In genomic region chr11:1928038-1928890, GRCh38 we compare ENCODE assay signal across 20 cellular contexts. TPM values are rescaled to one million over a fixed set of nuclear protein-coding genes. Genes with fewer than 3 reads are reported as not detected.
A peak's percentile ranks its signal among the peaks of the same experiment; 100 is the strongest.
DNase-seq lines count a peak whose midpoint lies in the region; ATAC-seq, FAIRE-seq and TF ChIP-seq lines count a peak whose summit lies in the region.
"Had no signal": no experiment of that assay in that cellular context is flagged by ENCODE, and none has a peak within 500 bp of the region (broad histone marks: within the 10 kb centered on the region; RNA-seq: fewer than 3 reads in every experiment).

No MANE protein-coding gene starts in this region.

- no peak for TF ChIP-seq CTCF in psoas muscle (IDR thresholded peaks at IDR 0.05)

- FAIRE-seq in urothelium cell line (lab: Jason Lieb, UNC), result no peak

- DNase-seq in ELF-1 (ENCODE audit: low read depth, low spot score), result peak; percentile 53
- DNase-seq in SJSA1 (ENCODE audit: low read depth in 1 of 2, low spot score in 2 of 2), result peak; percentile 12 to 46
- DNase-seq in iPS-NIHi11 (ENCODE audit: low spot score), result peak; percentile 12
- DNase-seq in psoas muscle, result peak in 1 of 2 donors; percentile 69
- DNase-seq in HAP-1 (ENCODE audit: low spot score in 2 of 2), result no peak
- no peak for DNase-seq in urothelium cell line (ENCODE audit: low spot score)
- DNase-seq in anterior cingulate cortex (lab: John Stamatoyannopoulos, UW), result no peak
- DNase-seq: activated gamma-delta T cell treated with Interleukin-2 at 50 U/mL for 16 hours; cerebellar nuclear complex; EL; endodermal cell; naive B cell; NCI-H1694; SIG-M5; stimulated activated naive CD8-positive, alpha-beta T cell treated with anti-CD3 and anti-CD28 coated beads, Interleukin-15, amount 100 ng/mL, for 72 hours had no signal

- intact Hi-C loops in psoas muscle (cut with DNase I), result no loop called here

- H3K4me1 ChIP-seq in SJSA1 (replicated peaks) (peaks cover 47% of the 10 kb centered on the region), psoas muscle (peaks cover 50% of the 10 kb centered on the region), HAP-1 (no peaks in the 10 kb centered on the region)

- ATAC-seq in psoas muscle (peak; percentile 10 to 32 (median 20)), HG03039 (IDR thresholded peaks at IDR 0.05; ENCODE audit: unreplicated experiment) (no peak)
- ATAC-seq: stimulated activated naive CD8-positive, alpha-beta T cell treated with anti-CD3 and anti-CD28 coated beads, Interleukin-15, amount 100 ng/mL, for 72 hours had no signal

- in situ Hi-C loops in HAP-1 (cut with MboI; ENCODE audit: low sequenced_read_pairs), result no loop called here

- H3K27ac ChIP-seq in SJSA1 (peak overlapping the region; percentile 61), psoas muscle (peak overlapping the region; percentile 53)

- H3K36me3 ChIP-seq in SJSA1 (no peaks in the 10 kb centered on the region), psoas muscle (ENCODE audit: insufficient read depth in 1 of 2, low read depth in 1 of 2) (peaks cover 0 to 81% of the 10 kb centered on the region in 2 donors), HAP-1 (replicated peaks) (no peaks in the 10 kb centered on the region)

- H3K9me3 ChIP-seq in SJSA1 (replicated peaks) (no peaks in the 10 kb centered on the region), psoas muscle (no peaks in the 10 kb centered on the region), HAP-1 (no peaks in the 10 kb centered on the region)

- H3K27me3 ChIP-seq in SJSA1 (replicated peaks), result no peaks in the 10 kb centered on the region
- H3K27me3 ChIP-seq in psoas muscle (ENCODE audit: insufficient read depth in 3 of 3, low read length in 2 of 3), result no peaks in the 10 kb centered on the region
- no peaks in the 10 kb centered on the region for H3K27me3 ChIP-seq in HAP-1 (ENCODE audit: low read depth)

- H3K4me3 ChIP-seq in SJSA1, result no peak overlapping the region
- H3K4me3 ChIP-seq in psoas muscle, result peak overlapping the region; percentile 7
- H3K4me3 ChIP-seq in HAP-1, result no peak overlapping the region
- H3K4me3 ChIP-seq: lung had no signal

- WGBS in psoas muscle, 3 donors, result 64 to 79% (median 65%) methylated on average over 18 to 21 of the region's 21 CpGs

RNA-seq across cellular contexts. Expression of gene TNNT3, which starts 8.8 kb away (rescaled TPM):
- 7.5 and 8.0 TPM in 2 replicates for total RNA-seq in SJSA1 (2014; rRNA removed; shearing (Covaris generic))
- 1,000 to 10,000 TPM; 1,884 to 7,638 (median 4,017) TPM for total RNA-seq in psoas muscle
- 1,000 to 10,000 TPM; 1,367 to 5,833 (median 3,289) TPM for polyA plus RNA-seq in psoas muscle
- total RNA-seq: endodermal cell, renal cortical epithelial cell had no signal
- polyA plus RNA-seq: AG04450 had no signal

RNA-seq across cellular contexts. Expression of gene MRPL23, which starts 18.9 kb away (rescaled TPM):
- 155 and 244 TPM in 2 replicates for total RNA-seq in SJSA1 (2014; rRNA removed; shearing (Covaris generic))
- 10 to 100 TPM; 46.3 to 91.8 (median 66.9) TPM for total RNA-seq in psoas muscle
- 100 to 1,000 TPM in 2 of 3 donors, 10 to 100 TPM in 1; 75.4 to 163 (median 130) TPM for polyA plus RNA-seq in psoas muscle

RNA-seq across cellular contexts. Expression of gene PRR33, which starts 36.6 kb away (rescaled TPM):
- total RNA-seq in SJSA1 (2014; rRNA removed; shearing (Covaris generic)), result not detected in 2 replicates
- total RNA-seq in psoas muscle, result 1 to 10 TPM; 1.6 to 8.9 (median 2.4) TPM
- under 1 TPM; 0.16 to 1.00 (median 0.61) TPM for polyA plus RNA-seq in psoas muscle
- total RNA-seq: endodermal cell; lung; renal cortical epithelial cell; T-helper 2 cell treated with Interferon-gamma antibody and Interleukin-4, amounts not matched to agents 100 ng/mL and 5 ng/mL, for 36 hours had no signal
- polyA plus RNA-seq: AG04450 had no signal

Comparison
In these comparisons a context has a peak if more than half of its experiments do, and no peak if none do; other contexts are left out.
1. DNase-seq: peak in ELF-1 (single experiment), SJSA1 (2 of 2) and iPS-NIHi11 (single experiment); none in HAP-1 (0 of 2), urothelium cell line (single experiment) and anterior cingulate cortex (0 of 58).
2. RNA of gene TNNT3, which starts 8.8 kb away (total RNA-seq): 1,884 to 7,638 TPM in psoas muscle; 7.5 to 8.0 TPM in SJSA1; every median in the first group is over 100 times any median in the second.